In the genomic region with DNA sequence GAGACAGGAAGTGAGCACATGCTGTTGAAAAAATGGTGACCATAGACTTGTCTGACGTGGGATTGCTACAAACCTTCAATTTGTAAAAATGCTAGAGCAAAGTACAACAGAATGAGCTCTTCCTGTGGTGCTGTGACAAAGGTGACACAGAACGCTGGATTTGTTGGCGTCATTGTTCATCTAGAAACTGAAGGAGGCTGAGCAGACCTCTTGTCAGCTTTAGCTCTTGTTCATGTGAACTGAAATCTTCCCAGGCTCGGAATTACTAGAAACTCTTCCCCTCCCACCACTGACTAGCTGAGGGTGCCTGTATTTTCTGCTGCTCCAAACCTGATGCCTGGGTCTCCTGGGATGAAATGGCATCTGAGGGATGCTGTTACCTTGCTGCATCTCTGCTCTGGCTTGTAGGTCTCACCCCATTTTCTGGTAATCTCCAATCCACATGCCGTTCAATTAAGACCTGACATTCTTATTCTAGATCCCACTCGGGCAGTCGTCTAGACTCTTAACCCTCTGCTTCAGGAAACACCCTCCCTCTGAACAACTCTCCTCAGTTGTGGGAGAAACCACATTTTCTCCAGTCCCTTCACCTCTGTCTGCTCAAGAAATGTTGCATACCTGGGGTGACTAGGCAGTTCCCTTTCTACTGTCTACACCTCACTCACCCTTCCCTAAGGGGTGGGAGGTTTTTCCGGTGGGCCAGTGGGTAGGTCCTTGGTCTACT, we compare ENCODE assay signal across 27 cellular contexts.
DNase-seq lines count a peak whose midpoint lies in the region; ATAC-seq and TF ChIP-seq lines count a peak whose summit lies in the region.
"Had no signal": no experiment of that assay in that cellular context is flagged by ENCODE, and none has a peak within 500 bp of the region (broad histone marks: within the 10 kb centered on the region; RNA-seq: fewer than 3 reads in every experiment).

No MANE protein-coding gene starts in this region.

- H3K27me3 Mint-ChIP-seq in naive thymus-derived CD4-positive, alpha-beta T cell = peaks cover 0 to 25% (median 11%) of the 10 kb centered on the region in 5 donors

- H3K4me1 Mint-ChIP-seq in naive thymus-derived CD4-positive, alpha-beta T cell = no peaks in the 10 kb centered on the region

- no peak overlapping the region for H3K27ac ChIP-seq in right atrium auricular region
- H3K27ac ChIP-seq in right cardiac atrium (ENCODE audit: low read length) = no peak overlapping the region
- H3K27ac ChIP-seq in naive thymus-derived CD4-positive, alpha-beta T cell (ENCODE audit: low read depth, low read length) = no peak overlapping the region
- H3K27ac ChIP-seq: 22Rv1, BLaER1, GM23248, RWPE1, SK-N-MC had no signal

- H3K4me3 Mint-ChIP-seq in naive thymus-derived CD4-positive, alpha-beta T cell = no peak overlapping the region
- H3K4me3 Mint-ChIP-seq: CD4-positive, alpha-beta T cell had no signal

- H3K9me3 Mint-ChIP-seq in naive thymus-derived CD4-positive, alpha-beta T cell = peaks cover 0 to 1% (median 0%) of the 10 kb centered on the region in 11 donors
- H3K9me3 Mint-ChIP-seq: CD4-positive, alpha-beta T cell had no signal

- no peak overlapping the region for H3K4me3 ChIP-seq in right atrium auricular region
- H3K4me3 ChIP-seq in right cardiac atrium (ENCODE audit: low read length) = no peak overlapping the region
- H3K4me3 ChIP-seq in naive thymus-derived CD4-positive, alpha-beta T cell (ENCODE audit: low read length) = no peak overlapping the region
- H3K4me3 ChIP-seq: BLaER1, GM23248, HAP-1, SK-N-MC had no signal

- intact Hi-C loops in right cardiac atrium (cut with DNase I) = no loop called here
- intact Hi-C loops in naive thymus-derived CD4-positive, alpha-beta T cell (cut with micrococcal nuclease) = no loop called here

- H3K4me1 ChIP-seq in right atrium auricular region (no peaks in the 10 kb centered on the region), right cardiac atrium (ENCODE audit: control insufficient read depth, insufficient read depth, low read length) (no peaks in the 10 kb centered on the region)
- no peaks in the 10 kb centered on the region for H3K4me1 ChIP-seq in naive thymus-derived CD4-positive, alpha-beta T cell (ENCODE audit: control insufficient read depth in 2 of 2, insufficient read depth in 2 of 2, low read length in 2 of 2)
- H3K4me1 ChIP-seq: BLaER1, HAP-1 had no signal

- no peaks in the 10 kb centered on the region for H3K36me3 ChIP-seq in right atrium auricular region
- H3K36me3 ChIP-seq in naive thymus-derived CD4-positive, alpha-beta T cell (ENCODE audit: control insufficient read depth in 2 of 3, insufficient read depth in 3 of 3, low read length in 3 of 3) = no peaks in the 10 kb centered on the region
- H3K36me3 ChIP-seq: BLaER1, HAP-1 had no signal

- POLR2A ChIA-PET in naive thymus-derived CD4-positive, alpha-beta T cell (lab: Charles Lee) = no interaction called here

- H3K36me3 Mint-ChIP-seq in naive thymus-derived CD4-positive, alpha-beta T cell = no peaks in the 10 kb centered on the region

- CTCF ChIA-PET in naive thymus-derived CD4-positive, alpha-beta T cell (lab: Charles Lee) = no interaction called here

- H3K27ac Mint-ChIP-seq in naive thymus-derived CD4-positive, alpha-beta T cell = no peak overlapping the region
- H3K27ac Mint-ChIP-seq: CD4-positive, alpha-beta T cell had no signal

- no peak for TF ChIP-seq CTCF in right atrium auricular region (IDR thresholded peaks at IDR 0.05)

- DNase-seq in right atrium auricular region (ENCODE audit: low spot score) (peak; percentile 11), right cardiac atrium (no peak), ecto neural progenitor cell (ENCODE audit: low spot score) (peak; percentile 19), NCI-H82 (lab: John Stamatoyannopoulos, UW) (no peak)
- DNase-seq in activated T-cell treated with anti-CD3 and anti-CD28 coated beads, Interleukin-2, amount 50 U/mL, for 48 hours = no peak
- DNase-seq in naive thymus-derived CD4-positive, alpha-beta T cell = no peak
- DNase-seq: ACHN; CD4-positive, alpha-beta T cell; COR-L47; DMS79; GM23248; KBM-7; MM.1S; NCI-H1048; NCI-H1436 treated with DMSO at 0.1 percent for 48 hours; NCI-H1930; NCI-H510A; NCI-H748 treated with DMSO at 0.1 percent for 48 hours; NK-92 treated with Interleukin-12 subunit alpha and Interleukin-12 subunit beta, amount 100 ng/mL, for 24 hours; SHP77 treated with DMSO at 0.1 percent for 48 hours had no signal

- no peaks in the 10 kb centered on the region for H3K27me3 ChIP-seq in right atrium auricular region
- H3K27me3 ChIP-seq in right cardiac atrium (ENCODE audit: control insufficient read depth, insufficient read depth) = no peaks in the 10 kb centered on the region
- H3K27me3 ChIP-seq in naive thymus-derived CD4-positive, alpha-beta T cell (ENCODE audit: control insufficient read depth in 2 of 2, insufficient read depth in 2 of 2, low read length in 2 of 2) = no peaks in the 10 kb centered on the region
- H3K27me3 ChIP-seq: BLaER1 had no signal

- 81% methylated on average over 8 of the region's 8 CpGs for WGBS in right cardiac atrium

- H3K9me3 ChIP-seq in right atrium auricular region (no peaks in the 10 kb centered on the region), right cardiac atrium (ENCODE audit: control insufficient read depth, low read length) (no peaks in the 10 kb centered on the region)
- H3K9me3 ChIP-seq in naive thymus-derived CD4-positive, alpha-beta T cell (ENCODE audit: control insufficient read depth in 2 of 3, low read length in 3 of 3) = no peaks in the 10 kb centered on the region
- H3K9me3 ChIP-seq: BLaER1, HAP-1 had no signal

- ATAC-seq in right cardiac atrium = no peak
- peak; percentile 70 for ATAC-seq in HG03432 (IDR thresholded peaks at IDR 0.05; ENCODE audit: unreplicated experiment)
- ATAC-seq in HG02610 (IDR thresholded peaks at IDR 0.05; ENCODE audit: unreplicated experiment) = no peak
- no peak for ATAC-seq in naive thymus-derived CD4-positive, alpha-beta T cell

Comparison
In these comparisons a context has a peak if more than half of its experiments do, and no peak if none do; other contexts are left out.
1. DNase-seq: peak in right atrium auricular region (single experiment) and ecto neural progenitor cell (single experiment); none in right cardiac atrium (0 of 3), NCI-H82 (single experiment), activated T-cell treated with anti-CD3 and anti-CD28 coated beads, Interleukin-2, amount 50 U/mL, for 48 hours (0 of 2) and naive thymus-derived CD4-positive, alpha-beta T cell (0 of 9).